23 cellular contexts compared by ENCODE assay signal in genomic region chr9:4486176-4486575, GRCh38. TPM values are rescaled to one million over a fixed set of nuclear protein-coding genes. Genes with fewer than 3 reads are reported as not detected.
DNase-seq lines count a peak whose midpoint lies in the region; ATAC-seq, FAIRE-seq and TF ChIP-seq lines count a peak whose summit lies in the region.
"Had no signal": no experiment of that assay in that cellular context is flagged by ENCODE, and none has a peak within 500 bp of the region (broad histone marks: within the 10 kb centered on the region; RNA-seq: fewer than 3 reads in every experiment).

No MANE protein-coding gene starts in this region.

- H3K4me2 ChIP-seq in GM12878 (ENCODE audit: control insufficient read depth, insufficient read depth) = peak overlapping the region; percentile 68

- no peaks in the 10 kb centered on the region for H3K36me3 ChIP-seq in GM12878 (ENCODE audit: control insufficient read depth in 2 of 2, insufficient read depth in 2 of 2, low read length in 1 of 2)
- H3K36me3 ChIP-seq: adrenal gland, lower lobe of right lung, neutrophil, SJSA1 had no signal

- H3K27ac ChIP-seq in GM12878 (ENCODE audit: control insufficient read depth, insufficient read depth) = peak overlapping the region; percentile 35
- H3K27ac ChIP-seq: adrenal gland, lower lobe of right lung, neutrophil, SJSA1 had no signal

- peak; percentile 53 for DNase-seq in GM12865 (ENCODE audit: low read depth)
- no peak for DNase-seq in GM18507 (ENCODE audit: extremely low spot score, insufficient read length, low read depth)
- no peak for DNase-seq in GM12878 (ENCODE audit: low read depth, low spot score)
- no peak for DNase-seq in ureter (ENCODE audit: low spot score)
- DNase-seq: activated B cell treated with CpG ODN at 0.5 μM for 24 hours; activated CD4-positive, alpha-beta memory T cell treated with anti-CD3 and anti-CD28 coated beads for 36 hours; activated effector memory CD4-positive, alpha-beta T cell treated with anti-CD3 and anti-CD28 coated beads, Interleukin-2, amount 50 U/mL, for 16 hours; adrenal gland; cortex of kidney; DMS79 treated with DMSO at 0.1 percent for 48 hours; kidney; lower lobe of right lung; NCI-H1417 had no signal

- H2AFZ ChIP-seq in GM12878 (ENCODE audit: control insufficient read depth, low read depth, low read length) = peak overlapping the region; percentile 29

- no peaks in the 10 kb centered on the region for H3K9me3 ChIP-seq in GM12878 (replicated peaks; ENCODE audit: control insufficient read depth, insufficient read depth, low read length)
- H3K9me3 ChIP-seq: adrenal gland, lower lobe of right lung, neutrophil, SJSA1 had no signal

- no peak for TF ChIP-seq CTCF in GM12865 (IDR thresholded peaks at IDR 0.05; ENCODE audit: insufficient read depth, low read depth, low read length, missing control alignments)
- TF ChIP-seq CTCF in GM12878 (IDR thresholded peaks at IDR 0.05 in 2 of 3, conservative IDR thresholded peaks at IDR 0.05 in 1 of 3; ENCODE audit: control insufficient read depth in 2 of 3, extremely low read depth in 1 of 3, insufficient read depth in 1 of 3, low read depth in 3 of 3, low read length in 3 of 3) = no peak

- intact Hi-C loops in GM12878 (cut with micrococcal nuclease; ENCODE audit: unreplicated experiment) = loop anchor here (2.0 kb wide), 1 partner anchor 103 kb away; no protein-coding TSS in a partner anchor

- CTCF ChIA-PET in GM12878 (lab: Yijun Ruan, JAX) = no interaction called here

- POLR2A ChIA-PET in GM12878 (lab: Charles Lee) = no interaction called here

- SMC1A ChIA-PET in GM12878 (lab: Charles Lee; ENCODE audit: uncharacterized antibody, unreplicated experiment) = interaction anchor here (1.2 kb wide), 1 partner anchor 20 kb away, joined by 5 read pairs; no protein-coding TSS in a partner anchor

- peaks cover 30% of the 10 kb centered on the region for H3K79me2 ChIP-seq in GM12878 (ENCODE audit: control insufficient read depth, insufficient read depth, low read length)

- no TSS peak for BruUV-seq in GM12878 (replicated peaks; lab: Mats Ljungman, UMichigan)

- peak in 1 of 2 experiments; percentile 46; a peak in 2 of 4 replicates for TF ChIP-seq EP300 in GM12878 (IDR thresholded peaks at IDR 0.05; ENCODE audit: borderline replicate concordance in 1 of 2, control insufficient read depth in 1 of 2, low read depth in 2 of 2, low read length in 2 of 2)

- RAD21 ChIA-PET in GM12878 (lab: Charles Lee; ENCODE audit: unreplicated experiment) = no interaction called here

- peaks cover 14% of the 10 kb centered on the region; the same call in 1 of the 2 replicates for H3K4me1 ChIP-seq in GM12878 (ENCODE audit: control insufficient read depth, insufficient read depth, low read length)
- H3K4me1 ChIP-seq: SJSA1 had no signal

- no peak for TF ChIP-seq RAD21 in GM12878 (IDR thresholded peaks at IDR 0.05; ENCODE audit: insufficient read depth, low read depth, low read length)

- no peak overlapping the region for H3K4me3 ChIP-seq in GM12865 (ENCODE audit: low read depth, low read length)
- H3K4me3 ChIP-seq in GM12878 = peak overlapping the region; percentile 47
- H3K4me3 ChIP-seq: adrenal gland, lower lobe of right lung, SJSA1 had no signal

- H3K27me3 ChIP-seq in GM12878 (replicated peaks in 1 of 2; ENCODE audit: control insufficient read depth in 2 of 2, insufficient read depth in 2 of 2, low read length in 1 of 2) = no peaks in the 10 kb centered on the region
- H3K27me3 ChIP-seq: adrenal gland, SJSA1 had no signal

- no peaks in the 10 kb centered on the region for H4K20me1 ChIP-seq in GM12878 (ENCODE audit: control insufficient read depth, insufficient read depth)

- FAIRE-seq in GM18507 (lab: Jason Lieb, UNC) (peak; percentile 90), GM12878 (lab: Jason Lieb, UNC) (peak; percentile 52)
- FAIRE-seq: bronchial epithelial cell, kidney, RCC 7860 had no signal

- peak; percentile 27 for ATAC-seq in HG02852 (IDR thresholded peaks at IDR 0.05; ENCODE audit: unreplicated experiment)
- ATAC-seq in GM12878 = peak; percentile 52
- ATAC-seq in HG03108 (IDR thresholded peaks at IDR 0.05; ENCODE audit: unreplicated experiment) = no peak
- no peak for ATAC-seq in GM19035 (IDR thresholded peaks at IDR 0.05; ENCODE audit: unreplicated experiment)
- ATAC-seq: lower lobe of right lung had no signal

- TF ChIP-seq POLR2A in GM12878 (IDR thresholded peaks at IDR 0.05; ENCODE audit: low read depth, low read length) = no peak

- in situ Hi-C loops in GM12878 (cut with MboI) = no loop called here

- WGBS in GM12878 (ENCODE audit: insufficient coverage, insufficient replicate concordance, low lambda C conversion rate, missing lambda C conversion rate) = 0% methylated on average over 2 of the region's 2 CpGs

- no peak overlapping the region for H3K9ac ChIP-seq in GM12878 (ENCODE audit: control insufficient read depth, insufficient read depth, low read length)

TF ChIP-seq in GM12878, 131 proteins besides CTCF, POLR2A, EP300 and RAD21 (continues in another document):
- peak; percentile 54; the same call in 1 of the 2 replicates for TF ChIP-seq CREM (IDR thresholded peaks at IDR 0.05; ENCODE audit: low read depth)
- peak in 1 of 2 experiments; percentile 38; a peak in 1 of 4 replicates for TF ChIP-seq ETV6 (conservative IDR thresholded peaks at IDR 0.05 in 1 of 2, IDR thresholded peaks at IDR 0.05 in 1 of 2; ENCODE audit: borderline replicate concordance in 1 of 2, low read depth in 1 of 2)
- 0 out of 2 replicates have a peak, but pooled peaks have one; percentile 19 for TF ChIP-seq CBFB (IDR thresholded peaks at IDR 0.05; ENCODE audit: low read depth)
- no peak for TF ChIP-seq ZNF622 (IDR thresholded peaks at IDR 0.05)
- TF ChIP-seq RFX5 (IDR thresholded peaks at IDR 0.05; ENCODE audit: low read depth, low read length) = no peak
- TF ChIP-seq EED (IDR thresholded peaks at IDR 0.05; ENCODE audit: low read depth) = peak; percentile 78
- TF ChIP-seq IRF4 (IDR thresholded peaks at IDR 0.05; ENCODE audit: low read depth, low read length) = 0 out of 2 replicates have a peak, but pooled peaks have one; percentile 44
- TF ChIP-seq HDAC2 (IDR thresholded peaks at IDR 0.05) = no peak
- TF ChIP-seq FOXM1 (IDR thresholded peaks at IDR 0.05; ENCODE audit: low read depth, low read length) = peak; percentile 64; the same call in 1 of the 2 replicates
- 0 out of 2 replicates have a peak, but pooled peaks have one; percentile 3 for TF ChIP-seq ZNF24 (IDR thresholded peaks at IDR 0.05)
- peak; percentile 70 for TF ChIP-seq NFIC (IDR thresholded peaks at IDR 0.05; ENCODE audit: low read depth, low read length)
- peak; percentile 76; the same call in 1 of the 2 replicates for TF ChIP-seq MTA2 (IDR thresholded peaks at IDR 0.05; ENCODE audit: low read depth)
- TF ChIP-seq SPI1 (IDR thresholded peaks at IDR 0.05; ENCODE audit: borderline replicate concordance, insufficient read depth, low read depth, low read length) = peak; percentile 71; the same call in 1 of the 2 replicates
- TF ChIP-seq NR2C2 (IDR thresholded peaks at IDR 0.05; ENCODE audit: borderline replicate concordance, control insufficient read depth, insufficient read length, low read depth) = no peak

RNA-seq across cellular contexts. Expression of gene SLC1A1, which starts 4.1 kb away (rescaled TPM):
- 11.1 and 11.9 TPM in 2 replicates for total RNA-seq in GM12878 (2013; cell fraction: nucleolus; rRNA removed)
- total RNA-seq in GM12878 (2014; rRNA removed) = 24.9 and 27.6 TPM in 2 replicates
- total RNA-seq in GM12878 (2014; rRNA removed; fragmentation: Illumina TruSeq; extraction: Trizol) = 20.6 and 21.6 TPM in 2 replicates
- 19.1 and 19.4 TPM in 2 replicates for total RNA-seq in GM12878 (2021)
- polyA plus RNA-seq in GM12878 (2011; ENCODE audit: low read depth) = 5.1 TPM
- polyA plus RNA-seq in GM12878 (2011; rRNA removed) = 4.2 and 5.4 TPM in 2 replicates
- polyA plus RNA-seq in GM12878 (2011; cell fraction: cytosol; rRNA removed) = 2.6 and 2.8 TPM in 2 replicates
- 2.4 and 2.7 TPM in 2 replicates for polyA plus RNA-seq in GM12878 (2011; cell fraction: nucleus; rRNA removed)
- 7.0 and 10.9 TPM in 2 replicates for polyA plus RNA-seq in GM12878 (2012)
- 23.8 and 30.9 TPM in 2 replicates for polyA plus RNA-seq in GM12878 (2014; fragmentation: Illumina TruSeq; extraction: Trizol)
- 1 to 10 TPM; 7.3 to 8.7 TPM for polyA plus RNA-seq in GM12878 (2014; fragmentation: Nextera tagmentation; extraction: Ambion mirVana)
- polyA plus RNA-seq in GM12878 (2014; rRNA removed) = 16.0 and 18.8 TPM in 2 replicates
- 10 to 100 TPM; 17.8 to 17.9 TPM for polyA plus RNA-seq in GM12878 (2016; fragmentation: Nextera tagmentation; extraction: Ambion mirVana)
- polyA minus RNA-seq in GM12878 (2011; rRNA and poly(A)+ RNA removed) = 4.1 and 4.6 TPM in 2 replicates
- 1.5 and 2.4 TPM in 2 replicates for polyA minus RNA-seq in GM12878 (2011; cell fraction: cytosol; rRNA and poly(A)+ RNA removed)
- 1.2 and 1.7 TPM in 2 replicates for polyA minus RNA-seq in GM12878 (2011; cell fraction: nucleus; rRNA and poly(A)+ RNA removed)
- total RNA-seq in ureter = 5.0 TPM
- total RNA-seq: activated CD4-positive, alpha-beta memory T cell treated with anti-CD3 and anti-CD28 coated beads for 36 hours; skeletal muscle tissue; T-helper 2 cell treated with Interferon-gamma antibody and Interleukin-4, amounts not matched to agents 100 ng/mL and 5 ng/mL, for 36 hours had no signal
- polyA plus RNA-seq: CD8-positive, alpha-beta memory T cell had no signal

Comparison
In these comparisons a context has a peak if more than half of its experiments do, and no peak if none do; other contexts are left out.
1. ATAC-seq: peak in HG02852 (single experiment) and GM12878 (single experiment); none in HG03108 (single experiment) and GM19035 (single experiment).